Comparison of ENCODE assay signal across 1 cellular context in genomic region chr5:128574041-128574440, GRCh38.
TF ChIP-seq lines count a peak whose summit lies in the region.

No MANE protein-coding gene starts in this region.

TF ChIP-seq in GM23338, 12 proteins besides CTCF, POLR2A, EP300 and RAD21 (continued from another document):
- no peak for TF ChIP-seq ZNF462 (CRISPR knock-in tag; IDR thresholded peaks at IDR 0.05)
- no peak for TF ChIP-seq ZNF331 (CRISPR knock-in tag; IDR thresholded peaks at IDR 0.05; ENCODE audit: low read depth)
- TF ChIP-seq ZNF114 (CRISPR knock-in tag; IDR thresholded peaks at IDR 0.05), result no peak
- no peak for TF ChIP-seq STAT1 (IDR thresholded peaks at IDR 0.05; ENCODE audit: unreplicated experiment)
- TF ChIP-seq NANOG (IDR thresholded peaks at IDR 0.05; ENCODE audit: borderline replicate concordance), result no peak
- TF ChIP-seq REST (IDR thresholded peaks at IDR 0.05; ENCODE audit: unreplicated experiment), result no peak
